ENCODE assay signal across 1 cellular context in the genomic region with DNA sequence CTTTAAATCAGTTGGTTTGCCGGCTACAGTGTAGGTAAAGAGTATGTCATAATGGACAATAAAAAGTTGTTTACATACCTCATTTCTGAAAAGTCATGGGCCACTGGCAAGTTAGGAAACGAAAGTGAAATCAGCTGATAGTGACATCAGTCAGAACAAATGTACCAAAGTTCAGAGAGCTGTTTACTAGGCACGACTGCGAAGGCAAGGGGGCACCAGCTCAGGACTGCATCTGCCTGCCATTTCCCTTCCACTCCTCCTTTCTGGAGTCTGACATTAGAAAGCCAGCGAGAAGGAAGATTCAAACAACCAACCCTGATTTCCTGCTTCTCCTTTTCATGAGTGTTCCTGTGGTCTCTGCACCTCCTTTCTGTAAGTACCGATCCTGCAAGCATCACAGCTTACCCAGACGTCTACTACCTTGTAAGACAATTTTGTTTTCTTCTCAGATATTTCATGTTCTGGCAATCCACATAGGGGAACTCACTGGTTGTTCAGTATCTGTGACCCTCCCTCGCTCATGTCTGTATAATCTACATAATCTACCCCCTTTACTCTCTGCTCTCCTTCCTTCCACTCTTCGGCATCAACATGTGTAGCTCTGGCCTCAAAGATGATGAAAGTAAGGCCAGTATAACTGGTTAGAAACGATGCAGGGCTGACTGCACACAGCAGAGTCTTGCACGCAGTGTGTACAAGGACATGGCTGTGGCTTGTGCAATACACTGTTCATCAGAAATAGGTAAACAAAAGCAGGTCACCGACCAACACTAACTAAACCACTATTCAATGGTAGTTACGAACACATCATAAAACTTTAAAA.
TF ChIP-seq lines count a peak whose summit lies in the region.

A gene (plus strand): TSS at position 174 of the 823 bp plus-strand sequence. CDS start 16,370 bp downstream, outside the sequence.

TF ChIP-seq in K562, 482 proteins besides CTCF, POLR2A, EP300 and RAD21 (continued from another document and continues in another):
- TF ChIP-seq, protein P1, sequence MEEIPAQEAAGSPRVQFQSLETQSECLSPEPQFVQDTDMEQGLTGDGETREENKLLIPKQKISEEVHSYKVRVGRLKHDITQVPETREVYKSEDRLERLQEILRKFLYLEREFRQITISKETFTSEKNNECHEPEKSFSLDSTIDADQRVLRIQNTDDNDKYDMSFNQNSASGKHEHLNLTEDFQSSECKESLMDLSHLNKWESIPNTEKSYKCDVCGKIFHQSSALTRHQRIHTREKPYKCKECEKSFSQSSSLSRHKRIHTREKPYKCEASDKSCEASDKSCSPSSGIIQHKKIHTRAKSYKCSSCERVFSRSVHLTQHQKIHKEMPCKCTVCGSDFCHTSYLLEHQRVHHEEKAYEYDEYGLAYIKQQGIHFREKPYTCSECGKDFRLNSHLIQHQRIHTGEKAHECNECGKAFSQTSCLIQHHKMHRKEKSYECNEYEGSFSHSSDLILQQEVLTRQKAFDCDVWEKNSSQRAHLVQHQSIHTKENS (CRISPR knock-in tag; IDR thresholded peaks at IDR 0.05): no peak
- TF ChIP-seq STAT5A (IDR thresholded peaks at IDR 0.05; ENCODE audit: borderline replicate concordance, low read length): no peak
- TF ChIP-seq PTTG1 (tag; IDR thresholded peaks at IDR 0.05; ENCODE audit: low read depth): no peak
- TF ChIP-seq, protein P2, sequence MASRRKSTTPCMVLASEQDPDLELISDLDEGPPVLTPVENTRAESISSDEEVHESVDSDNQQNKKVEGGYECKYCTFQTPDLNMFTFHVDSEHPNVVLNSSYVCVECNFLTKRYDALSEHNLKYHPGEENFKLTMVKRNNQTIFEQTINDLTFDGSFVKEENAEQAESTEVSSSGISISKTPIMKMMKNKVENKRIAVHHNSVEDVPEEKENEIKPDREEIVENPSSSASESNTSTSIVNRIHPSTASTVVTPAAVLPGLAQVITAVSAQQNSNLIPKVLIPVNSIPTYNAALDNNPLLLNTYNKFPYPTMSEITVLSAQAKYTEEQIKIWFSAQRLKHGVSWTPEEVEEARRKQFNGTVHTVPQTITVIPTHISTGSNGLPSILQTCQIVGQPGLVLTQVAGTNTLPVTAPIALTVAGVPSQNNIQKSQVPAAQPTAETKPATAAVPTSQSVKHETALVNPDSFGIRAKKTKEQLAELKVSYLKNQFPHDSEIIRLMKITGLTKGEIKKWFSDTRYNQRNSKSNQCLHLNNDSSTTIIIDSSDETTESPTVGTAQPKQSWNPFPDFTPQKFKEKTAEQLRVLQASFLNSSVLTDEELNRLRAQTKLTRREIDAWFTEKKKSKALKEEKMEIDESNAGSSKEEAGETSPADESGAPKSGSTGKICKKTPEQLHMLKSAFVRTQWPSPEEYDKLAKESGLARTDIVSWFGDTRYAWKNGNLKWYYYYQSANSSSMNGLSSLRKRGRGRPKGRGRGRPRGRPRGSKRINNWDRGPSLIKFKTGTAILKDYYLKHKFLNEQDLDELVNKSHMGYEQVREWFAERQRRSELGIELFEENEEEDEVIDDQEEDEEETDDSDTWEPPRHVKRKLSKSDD (conservative IDR thresholded peaks at IDR 0.05; ENCODE audit: low read length): no peak
- TF ChIP-seq MTA2 (IDR thresholded peaks at IDR 0.05; ENCODE audit: low read depth): no peak
- TF ChIP-seq MAFK (IDR thresholded peaks at IDR 0.05; ENCODE audit: low read length): no peak; the same call in none of the 2 replicates
- no peak for TF ChIP-seq SP2 (IDR thresholded peaks at IDR 0.05; ENCODE audit: extremely low read depth, low read depth, low read length, poor library complexity, severe bottlenecking)
- TF ChIP-seq, protein P3, sequence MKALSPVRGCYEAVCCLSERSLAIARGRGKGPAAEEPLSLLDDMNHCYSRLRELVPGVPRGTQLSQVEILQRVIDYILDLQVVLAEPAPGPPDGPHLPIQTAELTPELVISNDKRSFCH (CRISPR knock-in tag; IDR thresholded peaks at IDR 0.05): no peak
- TF ChIP-seq, protein P3 (tag; IDR thresholded peaks at IDR 0.05): no peak
- TF ChIP-seq TRIM24 (IDR thresholded peaks at IDR 0.05): no peak; a peak in 1 of 4 replicates
- TF ChIP-seq, protein P4, sequence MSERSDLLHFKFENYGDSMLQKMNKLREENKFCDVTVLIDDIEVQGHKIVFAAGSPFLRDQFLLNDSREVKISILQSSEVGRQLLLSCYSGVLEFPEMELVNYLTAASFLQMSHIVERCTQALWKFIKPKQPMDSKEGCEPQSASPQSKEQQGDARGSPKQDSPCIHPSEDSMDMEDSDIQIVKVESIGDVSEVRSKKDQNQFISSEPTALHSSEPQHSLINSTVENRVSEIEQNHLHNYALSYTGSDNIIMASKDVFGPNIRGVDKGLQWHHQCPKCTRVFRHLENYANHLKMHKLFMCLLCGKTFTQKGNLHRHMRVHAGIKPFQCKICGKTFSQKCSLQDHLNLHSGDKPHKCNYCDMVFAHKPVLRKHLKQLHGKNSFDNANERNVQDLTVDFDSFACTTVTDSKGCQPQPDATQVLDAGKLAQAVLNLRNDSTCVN (CRISPR knock-in tag; IDR thresholded peaks at IDR 0.05): no peak
- TF ChIP-seq GATAD2B (IDR thresholded peaks at IDR 0.05; ENCODE audit: borderline replicate concordance): no peak
- no peak for TF ChIP-seq NCOA4 (IDR thresholded peaks at IDR 0.05; ENCODE audit: partially characterized antibody)
- TF ChIP-seq SNIP1 (IDR thresholded peaks at IDR 0.05; ENCODE audit: low read depth): no peak
- TF ChIP-seq, protein P5, sequence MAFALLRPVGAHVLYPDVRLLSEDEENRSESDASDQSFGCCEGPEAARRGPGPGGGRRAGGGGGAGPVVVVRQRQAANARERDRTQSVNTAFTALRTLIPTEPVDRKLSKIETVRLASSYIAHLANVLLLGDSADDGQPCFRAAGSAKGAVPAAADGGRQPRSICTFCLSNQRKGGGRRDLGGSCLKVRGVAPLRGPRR (CRISPR knock-in tag; IDR thresholded peaks at IDR 0.05): no peak
- no peak for TF ChIP-seq ZNF212 (CRISPR knock-in tag; IDR thresholded peaks at IDR 0.05)
- TF ChIP-seq FIP1L1 (IDR thresholded peaks at IDR 0.05; ENCODE audit: low read depth, low read length, poor library complexity, severe bottlenecking): no peak
- no peak for TF ChIP-seq TAF1 (IDR thresholded peaks at IDR 0.05; ENCODE audit: control insufficient read depth, extremely low read depth, insufficient read depth, low read length, severe bottlenecking)
- TF ChIP-seq FUS (optimal IDR thresholded peaks at IDR 0.05; ENCODE audit: low read depth, low read length): no peak
- TF ChIP-seq ZNF384 (IDR thresholded peaks at IDR 0.05; ENCODE audit: low read depth, low read length): no peak
- no peak for TF ChIP-seq ARHGAP35 (IDR thresholded peaks at IDR 0.05; ENCODE audit: partially characterized antibody)
- no peak for TF ChIP-seq ZNF3 (CRISPR knock-in tag; IDR thresholded peaks at IDR 0.05)
- TF ChIP-seq ZNF354B (CRISPR knock-in tag; IDR thresholded peaks at IDR 0.05): no peak
- TF ChIP-seq ELF4 (CRISPR knock-in tag; IDR thresholded peaks at IDR 0.05): no peak; the same call in 1 of the 2 replicates
- TF ChIP-seq CEBPG (CRISPR knock-in tag; IDR thresholded peaks at IDR 0.05): 0 out of 2 replicates have a peak, but pooled peaks have one; percentile 16
- peak; percentile 79 to 95 for TF ChIP-seq CEBPG (tag; conservative IDR thresholded peaks at IDR 0.05 in 1 of 2, IDR thresholded peaks at IDR 0.05 in 1 of 2)
- no peak for TF ChIP-seq FOXJ3 (CRISPR knock-in tag; IDR thresholded peaks at IDR 0.05)
- TF ChIP-seq ZKSCAN3 (CRISPR knock-in tag; IDR thresholded peaks at IDR 0.05): no peak
- no peak for TF ChIP-seq CREBBP (IDR thresholded peaks at IDR 0.05; ENCODE audit: low read depth, low read length)
- TF ChIP-seq, protein P6, sequence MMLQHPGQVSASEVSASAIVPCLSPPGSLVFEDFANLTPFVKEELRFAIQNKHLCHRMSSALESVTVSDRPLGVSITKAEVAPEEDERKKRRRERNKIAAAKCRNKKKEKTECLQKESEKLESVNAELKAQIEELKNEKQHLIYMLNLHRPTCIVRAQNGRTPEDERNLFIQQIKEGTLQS (IDR thresholded peaks at IDR 0.05): peak; percentile 90
- TF ChIP-seq, protein P6 (CRISPR knock-in tag; conservative IDR thresholded peaks at IDR 0.05): no peak
- no peak; the same call in 1 of the 2 replicates for TF ChIP-seq NFRKB (IDR thresholded peaks at IDR 0.05; ENCODE audit: low read depth)
- no peak for TF ChIP-seq ZNF124 (CRISPR knock-in tag; IDR thresholded peaks at IDR 0.05)
- TF ChIP-seq, protein P7, sequence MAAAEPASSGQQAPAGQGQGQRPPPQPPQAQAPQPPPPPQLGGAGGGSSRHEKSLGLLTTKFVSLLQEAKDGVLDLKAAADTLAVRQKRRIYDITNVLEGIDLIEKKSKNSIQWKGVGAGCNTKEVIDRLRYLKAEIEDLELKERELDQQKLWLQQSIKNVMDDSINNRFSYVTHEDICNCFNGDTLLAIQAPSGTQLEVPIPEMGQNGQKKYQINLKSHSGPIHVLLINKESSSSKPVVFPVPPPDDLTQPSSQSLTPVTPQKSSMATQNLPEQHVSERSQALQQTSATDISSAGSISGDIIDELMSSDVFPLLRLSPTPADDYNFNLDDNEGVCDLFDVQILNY (CRISPR knock-in tag; IDR thresholded peaks at IDR 0.05): no peak
- no peak for TF ChIP-seq CHD2 (IDR thresholded peaks at IDR 0.05; ENCODE audit: low read depth, low read length)
- no peak for TF ChIP-seq POLR3G (IDR thresholded peaks at IDR 0.05; ENCODE audit: extremely low read depth, insufficient read length, insufficient replicate concordance)
- TF ChIP-seq, protein P8, sequence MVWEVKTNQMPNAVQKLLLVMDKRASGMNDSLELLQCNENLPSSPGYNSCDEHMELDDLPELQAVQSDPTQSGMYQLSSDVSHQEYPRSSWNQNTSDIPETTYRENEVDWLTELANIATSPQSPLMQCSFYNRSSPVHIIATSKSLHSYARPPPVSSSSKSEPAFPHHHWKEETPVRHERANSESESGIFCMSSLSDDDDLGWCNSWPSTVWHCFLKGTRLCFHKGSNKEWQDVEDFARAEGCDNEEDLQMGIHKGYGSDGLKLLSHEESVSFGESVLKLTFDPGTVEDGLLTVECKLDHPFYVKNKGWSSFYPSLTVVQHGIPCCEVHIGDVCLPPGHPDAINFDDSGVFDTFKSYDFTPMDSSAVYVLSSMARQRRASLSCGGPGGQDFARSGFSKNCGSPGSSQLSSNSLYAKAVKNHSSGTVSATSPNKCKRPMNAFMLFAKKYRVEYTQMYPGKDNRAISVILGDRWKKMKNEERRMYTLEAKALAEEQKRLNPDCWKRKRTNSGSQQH (CRISPR knock-in tag; IDR thresholded peaks at IDR 0.05): no peak
- TF ChIP-seq SAFB2 (IDR thresholded peaks at IDR 0.05; ENCODE audit: borderline replicate concordance, low read depth, low read length, severe bottlenecking): no peak
- no peak for TF ChIP-seq BRD4 (IDR thresholded peaks at IDR 0.05)
- 0 out of 4 replicates have a peak, but pooled peaks of 1 of the 2 experiments have one; percentile 15 for TF ChIP-seq ARNT (IDR thresholded peaks at IDR 0.05)
- TF ChIP-seq PHB2 (IDR thresholded peaks at IDR 0.05; ENCODE audit: low read depth): no peak
- TF ChIP-seq, protein P9, sequence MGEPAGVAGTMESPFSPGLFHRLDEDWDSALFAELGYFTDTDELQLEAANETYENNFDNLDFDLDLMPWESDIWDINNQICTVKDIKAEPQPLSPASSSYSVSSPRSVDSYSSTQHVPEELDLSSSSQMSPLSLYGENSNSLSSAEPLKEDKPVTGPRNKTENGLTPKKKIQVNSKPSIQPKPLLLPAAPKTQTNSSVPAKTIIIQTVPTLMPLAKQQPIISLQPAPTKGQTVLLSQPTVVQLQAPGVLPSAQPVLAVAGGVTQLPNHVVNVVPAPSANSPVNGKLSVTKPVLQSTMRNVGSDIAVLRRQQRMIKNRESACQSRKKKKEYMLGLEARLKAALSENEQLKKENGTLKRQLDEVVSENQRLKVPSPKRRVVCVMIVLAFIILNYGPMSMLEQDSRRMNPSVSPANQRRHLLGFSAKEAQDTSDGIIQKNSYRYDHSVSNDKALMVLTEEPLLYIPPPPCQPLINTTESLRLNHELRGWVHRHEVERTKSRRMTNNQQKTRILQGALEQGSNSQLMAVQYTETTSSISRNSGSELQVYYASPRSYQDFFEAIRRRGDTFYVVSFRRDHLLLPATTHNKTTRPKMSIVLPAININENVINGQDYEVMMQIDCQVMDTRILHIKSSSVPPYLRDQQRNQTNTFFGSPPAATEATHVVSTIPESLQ (CRISPR knock-in tag; IDR thresholded peaks at IDR 0.05): no peak
- TF ChIP-seq SRSF9 (IDR thresholded peaks at IDR 0.05; ENCODE audit: borderline replicate concordance, low read depth, low read length): no peak
- no peak for TF ChIP-seq ILF3 (IDR thresholded peaks at IDR 0.05; ENCODE audit: borderline replicate concordance)
- no peak for TF ChIP-seq SMARCA5 (IDR thresholded peaks at IDR 0.05)
- no peak for TF ChIP-seq SUPT5H (IDR thresholded peaks at IDR 0.05)
- TF ChIP-seq COPS2 (conservative IDR thresholded peaks at IDR 0.05): no peak
- TF ChIP-seq, protein P10, sequence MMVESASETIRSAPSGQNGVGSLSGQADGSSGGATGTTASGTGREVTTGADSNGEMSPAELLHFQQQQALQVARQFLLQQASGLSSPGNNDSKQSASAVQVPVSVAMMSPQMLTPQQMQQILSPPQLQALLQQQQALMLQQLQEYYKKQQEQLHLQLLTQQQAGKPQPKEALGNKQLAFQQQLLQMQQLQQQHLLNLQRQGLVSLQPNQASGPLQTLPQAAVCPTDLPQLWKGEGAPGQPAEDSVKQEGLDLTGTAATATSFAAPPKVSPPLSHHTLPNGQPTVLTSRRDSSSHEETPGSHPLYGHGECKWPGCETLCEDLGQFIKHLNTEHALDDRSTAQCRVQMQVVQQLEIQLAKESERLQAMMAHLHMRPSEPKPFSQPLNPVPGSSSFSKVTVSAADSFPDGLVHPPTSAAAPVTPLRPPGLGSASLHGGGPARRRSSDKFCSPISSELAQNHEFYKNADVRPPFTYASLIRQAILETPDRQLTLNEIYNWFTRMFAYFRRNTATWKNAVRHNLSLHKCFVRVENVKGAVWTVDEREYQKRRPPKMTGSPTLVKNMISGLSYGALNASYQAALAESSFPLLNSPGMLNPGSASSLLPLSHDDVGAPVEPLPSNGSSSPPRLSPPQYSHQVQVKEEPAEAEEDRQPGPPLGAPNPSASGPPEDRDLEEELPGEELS (CRISPR knock-in tag; IDR thresholded peaks at IDR 0.05; ENCODE audit: borderline replicate concordance): no peak
- no peak for TF ChIP-seq ZNF217 (CRISPR knock-in tag; IDR thresholded peaks at IDR 0.05)
- TF ChIP-seq, protein P11, sequence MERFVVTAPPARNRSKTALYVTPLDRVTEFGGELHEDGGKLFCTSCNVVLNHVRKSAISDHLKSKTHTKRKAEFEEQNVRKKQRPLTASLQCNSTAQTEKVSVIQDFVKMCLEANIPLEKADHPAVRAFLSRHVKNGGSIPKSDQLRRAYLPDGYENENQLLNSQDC (CRISPR knock-in tag; IDR thresholded peaks at IDR 0.05): no peak
